Comparison of ENCODE assay signal across 17 cellular contexts in genomic region chr2:18077211-18077610, GRCh38.
A peak's percentile ranks its signal among the peaks of the same experiment; 100 is the strongest.
DNase-seq lines count a peak whose midpoint lies in the region; ATAC-seq and TF ChIP-seq lines count a peak whose summit lies in the region.
"Had no signal": no experiment of that assay in that cellular context is flagged by ENCODE, and none has a peak within 500 bp of the region (broad histone marks: within the 10 kb centered on the region; RNA-seq: fewer than 3 reads in every experiment).

No MANE protein-coding gene starts in this region.

- DNase-seq in GM04503 (ENCODE audit: low read depth) = peak; percentile 30
- DNase-seq in SJCRH30 = no peak
- no peak for DNase-seq in foreskin keratinocyte
- DNase-seq in activated naive CD4-positive, alpha-beta T cell treated with anti-CD3 and anti-CD28 coated beads, Interleukin-2, amount 50 U/mL, for 16 hours = no peak
- DNase-seq in WERI-Rb-1 = no peak
- no peak for DNase-seq in transverse colon
- DNase-seq: C1 segment of cervical spinal cord, DMS153, NCI-H1048, NCI-H1694, NCI-H2107, NCI-H446 treated with DMSO at 0.1 percent for 48 hours, NCI-H774, Right ventricle myocardium superior had no signal

- TF ChIP-seq CTCF in foreskin keratinocyte (conservative IDR thresholded peaks at IDR 0.05) (no peak), WERI-Rb-1 (IDR thresholded peaks at IDR 0.05; ENCODE audit: low read depth, low read length) (no peak), transverse colon (IDR thresholded peaks at IDR 0.05) (no peak)

- H3K9me3 ChIP-seq in SJCRH30 (replicated peaks) (peaks cover 17% of the 10 kb centered on the region), stomach smooth muscle (ENCODE audit: control insufficient read depth in 2 of 2, low read length in 2 of 2) (no peaks in the 10 kb centered on the region), WERI-Rb-1 (ENCODE audit: severe bottlenecking) (no peaks in the 10 kb centered on the region), transverse colon (no peaks in the 10 kb centered on the region)

- H3K9ac ChIP-seq in stomach smooth muscle (ENCODE audit: low read length in 2 of 2) = no peak overlapping the region
- H3K9ac ChIP-seq: GM23248 had no signal

- WGBS in transverse colon (ENCODE audit: low coverage in 1 of 2), 2 donors = 36 to 43% methylated on average over 1 of the region's 1 CpG

- H3K4me3 ChIP-seq in SJCRH30 = no peak overlapping the region
- no peak overlapping the region for H3K4me3 ChIP-seq in stomach smooth muscle (ENCODE audit: low read length in 2 of 2)
- H3K4me3 ChIP-seq in WERI-Rb-1 (ENCODE audit: low read depth, low read length) = no peak overlapping the region
- no peak overlapping the region for H3K4me3 ChIP-seq in transverse colon
- H3K4me3 ChIP-seq: GM23248 had no signal

- H3K27ac ChIP-seq in SJCRH30 (peak overlapping the region; percentile 50), foreskin keratinocyte (no peak overlapping the region), stomach smooth muscle (ENCODE audit: low read length) (peak overlapping the region; percentile 6), WERI-Rb-1 (no peak overlapping the region), transverse colon (no peak overlapping the region)
- H3K27ac ChIP-seq: GM23248 had no signal

- in situ Hi-C loops in transverse colon (cut with MboI; ENCODE audit: low pct_ligation_motif_present in 1 of 4, low pct_unique_long_range_greater_than_20kb in 1 of 4, low sequenced_read_pairs in 3 of 4) = no loop called here

- no peak for TF ChIP-seq POLR2A in transverse colon (IDR thresholded peaks at IDR 0.05)

- ATAC-seq in foreskin keratinocyte = peak; percentile 28
- ATAC-seq: SK-N-SH treated with all-trans-retinoic acid at 6 μM for 48 hours had no signal

- no peaks in the 10 kb centered on the region for H3K36me3 ChIP-seq in SJCRH30
- no peaks in the 10 kb centered on the region for H3K36me3 ChIP-seq in stomach smooth muscle (ENCODE audit: control insufficient read depth in 2 of 2, insufficient read depth in 2 of 2, low read length in 2 of 2)
- no peaks in the 10 kb centered on the region for H3K36me3 ChIP-seq in WERI-Rb-1
- no peaks in the 10 kb centered on the region for H3K36me3 ChIP-seq in transverse colon

- H3K27me3 ChIP-seq in SJCRH30 (no peaks in the 10 kb centered on the region), foreskin keratinocyte (peaks cover 10% of the 10 kb centered on the region), stomach smooth muscle (ENCODE audit: control insufficient read depth in 1 of 2, insufficient read depth in 2 of 2, low read length in 2 of 2) (no peaks in the 10 kb centered on the region), WERI-Rb-1 (ENCODE audit: insufficient read depth, low read depth, severe bottlenecking) (no peaks in the 10 kb centered on the region), transverse colon (no peaks in the 10 kb centered on the region)

- H3K4me1 ChIP-seq in SJCRH30 = peaks cover 21% of the 10 kb centered on the region
- H3K4me1 ChIP-seq in foreskin keratinocyte = peaks cover 9% of the 10 kb centered on the region
- peaks cover 6% of the 10 kb centered on the region for H3K4me1 ChIP-seq in stomach smooth muscle (ENCODE audit: control insufficient read depth, insufficient read depth, low read length)
- H3K4me1 ChIP-seq in transverse colon = no peaks in the 10 kb centered on the region

- intact Hi-C loops in transverse colon (cut with DNase I; ENCODE audit: low total_unique reads) = no loop called here

- TF ChIP-seq EP300 in transverse colon (IDR thresholded peaks at IDR 0.05; ENCODE audit: low read depth) = no peak

Comparison
In these comparisons a context has a peak if more than half of its experiments do, and no peak if none do; other contexts are left out.
1. H3K27ac ChIP-seq: peak in SJCRH30 (single experiment) and stomach smooth muscle (single experiment); none in foreskin keratinocyte (single experiment), WERI-Rb-1 (single experiment) and transverse colon (0 of 4).